ENCODE assay signal across 10 cellular contexts in genomic region chr13:51643114-51643881, GRCh38. TPM values are rescaled to one million over a fixed set of nuclear protein-coding genes. Genes with fewer than 3 reads are reported as not detected.
DNase-seq lines count a peak whose midpoint lies in the region; ATAC-seq and TF ChIP-seq lines count a peak whose summit lies in the region.
"Had no signal": no experiment of that assay in that cellular context is flagged by ENCODE, and none has a peak within 500 bp of the region (broad histone marks: within the 10 kb centered on the region; RNA-seq: fewer than 3 reads in every experiment).

No MANE protein-coding gene starts in this region.

- no peak; the same call in 1 of the 2 replicates for TF ChIP-seq CTCF in SK-N-SH (IDR thresholded peaks at IDR 0.05)
- no peak for TF ChIP-seq CTCF in fibroblast of pulmonary artery (IDR thresholded peaks at IDR 0.05; ENCODE audit: low read length, missing control alignments)

- H3F3A ChIP-seq in SK-N-SH (replicated peaks; ENCODE audit: insufficient read depth) = peaks cover 28% of the 10 kb centered on the region

- intact Hi-C loops in activated CD4-positive, alpha-beta memory T cell treated with anti-CD3 and anti-CD28 coated beads for 36 hours (cut with micrococcal nuclease) = no loop called here

- H3K36me3 ChIP-seq in SK-N-SH (replicated peaks in 1 of 2; ENCODE audit: control insufficient read depth in 1 of 2, insufficient read depth in 2 of 2, low read length in 1 of 2) = no peaks in the 10 kb centered on the region
- H3K36me3 ChIP-seq: colonic mucosa had no signal

- H3K27me3 ChIP-seq in SK-N-SH (ENCODE audit: insufficient read depth) = no peaks in the 10 kb centered on the region
- H3K27me3 ChIP-seq: colonic mucosa had no signal

- POLR2A ChIA-PET in activated CD4-positive, alpha-beta memory T cell treated with anti-CD3 and anti-CD28 coated beads for 36 hours (lab: Charles Lee) = no interaction called here
- POLR2A ChIA-PET in activated CD4-positive, alpha-beta memory T cell treated with anti-CD3 and anti-CD28 coated beads, Interleukin-2, amount 10 ng/mL, durations not matched to agents 7 days and 5 days (lab: Charles Lee) = interaction anchor here (3.2 kb wide), 1 partner anchor 190 kb away, joined by 24 read pairs; the partner anchor contains the start of gene INTS6
- POLR2A ChIA-PET in SK-N-SH (lab: Yijun Ruan, JAX) = no interaction called here

- H3K4me2 ChIP-seq in SK-N-SH = peak overlapping the region; percentile 72

- peak overlapping the region; percentile 64 for H3K9ac ChIP-seq in SK-N-SH

- peaks cover 49% of the 10 kb centered on the region for H3K4me1 Mint-ChIP-seq in activated CD4-positive, alpha-beta memory T cell treated with anti-CD3 and anti-CD28 coated beads for 36 hours (ENCODE audit: low read depth)
- H3K4me1 Mint-ChIP-seq in activated CD4-positive, alpha-beta memory T cell treated with anti-CD3 and anti-CD28 coated beads, Interleukin-2, amount 10 ng/mL, durations not matched to agents 7 days and 5 days = peaks cover 38% of the 10 kb centered on the region
- peaks cover 53% of the 10 kb centered on the region for H3K4me1 Mint-ChIP-seq in stimulated activated memory B cell treated with anti-CD40 and anti-IgM and Interleukin-4, amounts not matched to agents 10 μg/mL and 1 μg/mL and 100 μg/mL, for 72 hours

- H4K20me1 ChIP-seq in SK-N-SH (ENCODE audit: insufficient read depth) = peaks cover 14% of the 10 kb centered on the region; the same call in 1 of the 2 replicates

- no peak overlapping the region for H3K27ac Mint-ChIP-seq in activated CD4-positive, alpha-beta memory T cell treated with anti-CD3 and anti-CD28 coated beads for 36 hours
- no peak overlapping the region for H3K27ac Mint-ChIP-seq in activated CD4-positive, alpha-beta memory T cell treated with anti-CD3 and anti-CD28 coated beads, Interleukin-2, amount 10 ng/mL, durations not matched to agents 7 days and 5 days
- peak overlapping the region; percentile 66 for H3K27ac Mint-ChIP-seq in stimulated activated memory B cell treated with anti-CD40 and anti-IgM and Interleukin-4, amounts not matched to agents 10 μg/mL and 1 μg/mL and 100 μg/mL, for 72 hours

- no peaks in the 10 kb centered on the region for H3K36me3 Mint-ChIP-seq in activated CD4-positive, alpha-beta memory T cell treated with anti-CD3 and anti-CD28 coated beads for 36 hours
- peaks cover 8% of the 10 kb centered on the region for H3K36me3 Mint-ChIP-seq in activated CD4-positive, alpha-beta memory T cell treated with anti-CD3 and anti-CD28 coated beads, Interleukin-2, amount 10 ng/mL, durations not matched to agents 7 days and 5 days (ENCODE audit: low read depth)
- peaks cover 6% of the 10 kb centered on the region for H3K36me3 Mint-ChIP-seq in stimulated activated memory B cell treated with anti-CD40 and anti-IgM and Interleukin-4, amounts not matched to agents 10 μg/mL and 1 μg/mL and 100 μg/mL, for 72 hours

- no peak for TF ChIP-seq RAD21 in SK-N-SH (IDR thresholded peaks at IDR 0.05; ENCODE audit: low read length)

- CTCF ChIA-PET in activated CD4-positive, alpha-beta memory T cell treated with anti-CD3 and anti-CD28 coated beads for 36 hours (lab: Charles Lee) = no interaction called here
- CTCF ChIA-PET in activated CD4-positive, alpha-beta memory T cell treated with anti-CD3 and anti-CD28 coated beads, Interleukin-2, amount 10 ng/mL, durations not matched to agents 7 days and 5 days (lab: Charles Lee) = no interaction called here
- CTCF ChIA-PET in SK-N-SH (lab: Yijun Ruan, JAX) = no interaction called here

- H3K27me3 Mint-ChIP-seq in activated CD4-positive, alpha-beta memory T cell treated with anti-CD3 and anti-CD28 coated beads for 36 hours = no peaks in the 10 kb centered on the region
- H3K27me3 Mint-ChIP-seq in activated CD4-positive, alpha-beta memory T cell treated with anti-CD3 and anti-CD28 coated beads, Interleukin-2, amount 10 ng/mL, durations not matched to agents 7 days and 5 days = no peaks in the 10 kb centered on the region
- H3K27me3 Mint-ChIP-seq in stimulated activated memory B cell treated with anti-CD40 and anti-IgM and Interleukin-4, amounts not matched to agents 10 μg/mL and 1 μg/mL and 100 μg/mL, for 72 hours = no peaks in the 10 kb centered on the region

- H3K9me3 ChIP-seq in SK-N-SH = no peaks in the 10 kb centered on the region
- H3K9me3 ChIP-seq: colonic mucosa had no signal

- TF ChIP-seq EP300 in SK-N-SH (IDR thresholded peaks at IDR 0.05; ENCODE audit: borderline replicate concordance in 1 of 2, low read depth in 1 of 2, low read length in 1 of 2) = peak; percentile 33 to 93; a peak in 3 of 4 replicates

- H2AFZ ChIP-seq in SK-N-SH (ENCODE audit: low read depth) = no peak overlapping the region

- 13% methylated on average over 3 of the region's 3 CpGs for WGBS in SK-N-SH (ENCODE audit: low lambda C conversion rate)

- no peaks in the 10 kb centered on the region for H3K9me3 Mint-ChIP-seq in activated CD4-positive, alpha-beta memory T cell treated with anti-CD3 and anti-CD28 coated beads for 36 hours
- H3K9me3 Mint-ChIP-seq in activated CD4-positive, alpha-beta memory T cell treated with anti-CD3 and anti-CD28 coated beads, Interleukin-2, amount 10 ng/mL, durations not matched to agents 7 days and 5 days = no peaks in the 10 kb centered on the region
- H3K9me3 Mint-ChIP-seq in stimulated activated memory B cell treated with anti-CD40 and anti-IgM and Interleukin-4, amounts not matched to agents 10 μg/mL and 1 μg/mL and 100 μg/mL, for 72 hours = no peaks in the 10 kb centered on the region

- H3K4me3 ChIP-seq in SK-N-SH (ENCODE audit: low read depth in 2 of 2, low read length in 1 of 2) (peak overlapping the region in 1 of 2 experiments; percentile 16; a peak in 2 of 4 replicates), fibroblast of pulmonary artery (replicated peaks; ENCODE audit: low read depth, low read length) (peak overlapping the region; percentile 1)
- H3K4me3 ChIP-seq: colonic mucosa had no signal

- H3K79me2 ChIP-seq in SK-N-SH (ENCODE audit: insufficient read depth) = peaks cover 77% of the 10 kb centered on the region

- ATAC-seq in stimulated activated memory B cell treated with anti-CD40 and anti-IgM and Interleukin-4, amounts not matched to agents 10 μg/mL and 1 μg/mL and 100 μg/mL, for 72 hours = no peak
- ATAC-seq in GM19455 (IDR thresholded peaks at IDR 0.05; ENCODE audit: unreplicated experiment) (no peak), GM18861 (IDR thresholded peaks at IDR 0.05; ENCODE audit: unreplicated experiment) (no peak)

- H3K4me1 ChIP-seq in SK-N-SH (ENCODE audit: control insufficient read depth in 1 of 2, insufficient read depth in 2 of 2, low read depth in 1 of 2, low read length in 1 of 2) = peaks cover 18 to 51% of the 10 kb centered on the region in 2 experiments
- H3K4me1 ChIP-seq: colonic mucosa had no signal

- peak; percentile 18 for DNase-seq in activated CD4-positive, alpha-beta memory T cell treated with anti-CD3 and anti-CD28 coated beads for 36 hours
- no peak for DNase-seq in activated CD4-positive, alpha-beta memory T cell treated with anti-CD3 and anti-CD28 coated beads, Interleukin-2, amount 10 ng/mL, durations not matched to agents 7 days and 5 days
- DNase-seq in SK-N-SH (no peak), fibroblast of pulmonary artery (ENCODE audit: low read depth) (peak; percentile 93), NCI-H526 treated with DMSO at 0.1 percent for 48 hours (lab: John Stamatoyannopoulos, UW) (no peak)
- DNase-seq: colonic mucosa, right cardiac atrium had no signal

- peak overlapping the region; percentile 90 to 96 for H3K27ac ChIP-seq in SK-N-SH (ENCODE audit: low read depth in 2 of 2, low read length in 1 of 2)
- H3K27ac ChIP-seq: colonic mucosa had no signal

- no peaks in the 10 kb centered on the region for H3K9me2 ChIP-seq in SK-N-SH

- H3K4me3 Mint-ChIP-seq in activated CD4-positive, alpha-beta memory T cell treated with anti-CD3 and anti-CD28 coated beads for 36 hours = no peak overlapping the region
- no peak overlapping the region for H3K4me3 Mint-ChIP-seq in activated CD4-positive, alpha-beta memory T cell treated with anti-CD3 and anti-CD28 coated beads, Interleukin-2, amount 10 ng/mL, durations not matched to agents 7 days and 5 days
- H3K4me3 Mint-ChIP-seq in stimulated activated memory B cell treated with anti-CD40 and anti-IgM and Interleukin-4, amounts not matched to agents 10 μg/mL and 1 μg/mL and 100 μg/mL, for 72 hours = no peak overlapping the region

TF ChIP-seq in SK-N-SH, 30 proteins besides CTCF, POLR2A, EP300 and RAD21 (continues in another document):
- TF ChIP-seq MEF2A (IDR thresholded peaks at IDR 0.05; ENCODE audit: borderline replicate concordance, low read depth) = peak; percentile 58; the same call in 1 of the 2 replicates
- peak; percentile 78; the same call in 1 of the 2 replicates for TF ChIP-seq SIN3A (IDR thresholded peaks at IDR 0.05; ENCODE audit: borderline replicate concordance, low read depth, low read length)
- peak; percentile 75 for TF ChIP-seq POLR2AphosphoS5 (IDR thresholded peaks at IDR 0.05; ENCODE audit: low read depth, low read length)
- peak; percentile 93 for TF ChIP-seq JUND (IDR thresholded peaks at IDR 0.05)
- TF ChIP-seq FOXM1 (IDR thresholded peaks at IDR 0.05; ENCODE audit: low read depth) = 0 out of 2 replicates have a peak, but pooled peaks have one; percentile 49
- TF ChIP-seq MAX (IDR thresholded peaks at IDR 0.05; ENCODE audit: low read depth) = peak; percentile 62
- 0 out of 2 replicates have a peak, but pooled peaks have one; percentile 12 for TF ChIP-seq YY1 (IDR thresholded peaks at IDR 0.05; ENCODE audit: low read depth)
- TF ChIP-seq TCF12 (IDR thresholded peaks at IDR 0.05) = peak; percentile 95
- no peak for TF ChIP-seq NRF1 (IDR thresholded peaks at IDR 0.05; ENCODE audit: low read depth, low read length)
- TF ChIP-seq USF1 (IDR thresholded peaks at IDR 0.05; ENCODE audit: borderline replicate concordance, low read depth) = no peak
- no peak; the same call in 1 of the 2 replicates for TF ChIP-seq RCOR1 (IDR thresholded peaks at IDR 0.05; ENCODE audit: low read length)

RNA-seq across cellular contexts. Expression of gene WDFY2, which starts 59.0 kb away (rescaled TPM):
- 10 to 100 TPM in 1 of 2 experiments, 1 to 10 TPM in 1; 9.3 to 11.2 TPM for total RNA-seq in activated CD4-positive, alpha-beta memory T cell treated with anti-CD3 and anti-CD28 coated beads for 36 hours
- total RNA-seq in activated CD4-positive, alpha-beta memory T cell treated with anti-CD3 and anti-CD28 coated beads, Interleukin-2, amount 10 ng/mL, durations not matched to agents 7 days and 5 days = 10 to 100 TPM; 12.2 to 14.1 TPM
- 4.1 and 5.4 TPM in 2 replicates for polyA plus RNA-seq in SK-N-SH (2012; rRNA removed)
- polyA plus RNA-seq in SK-N-SH (2012; cell fraction: cytosol; rRNA removed) = 2.6 and 2.9 TPM in 2 replicates
- polyA plus RNA-seq in SK-N-SH (2012; cell fraction: nucleus; rRNA removed) = 15.1 and 20.4 TPM in 2 replicates

Comparison
In these comparisons a context has a peak if more than half of its experiments do, and no peak if none do; other contexts are left out.
1. DNase-seq: peak in activated CD4-positive, alpha-beta memory T cell treated with anti-CD3 and anti-CD28 coated beads for 36 hours (single experiment) and fibroblast of pulmonary artery (single experiment); none in activated CD4-positive, alpha-beta memory T cell treated with anti-CD3 and anti-CD28 coated beads, Interleukin-2, amount 10 ng/mL, durations not matched to agents 7 days and 5 days (single experiment), SK-N-SH (single experiment) and NCI-H526 treated with DMSO at 0.1 percent for 48 hours (single experiment).